ENCODE assay signal across 24 cellular contexts in the genomic region with DNA sequence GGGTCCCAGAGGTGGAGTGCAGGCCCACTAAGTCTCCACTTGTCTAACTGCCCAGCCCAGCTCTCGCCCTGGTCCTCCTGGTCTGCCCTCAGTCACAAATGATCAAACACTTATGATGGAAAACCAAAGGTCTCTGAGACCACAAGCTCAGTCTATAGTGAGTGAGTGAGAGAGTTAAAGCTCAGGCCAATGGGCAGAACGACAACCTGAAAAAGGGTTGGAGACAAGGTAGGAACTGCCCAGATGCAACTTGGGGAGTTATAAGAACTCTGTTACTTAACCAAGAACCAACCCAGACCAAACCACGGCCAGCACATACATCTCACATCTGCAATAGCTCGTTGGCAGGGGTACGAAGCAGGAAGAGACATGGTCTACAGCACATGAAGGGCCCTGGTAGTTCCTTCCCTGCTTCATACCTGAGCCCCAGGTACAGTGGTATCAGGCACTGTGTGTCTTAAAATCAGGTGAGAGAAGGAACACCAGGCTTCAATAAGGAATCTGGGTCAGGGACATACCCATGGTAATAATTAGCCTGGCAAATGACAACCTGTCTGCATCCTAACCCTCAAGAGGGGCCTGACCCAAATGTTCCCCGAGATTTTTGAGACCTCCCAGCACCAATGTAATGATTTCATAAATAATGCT. TPM values are rescaled to one million over a fixed set of nuclear protein-coding genes. Genes with fewer than 3 reads are reported as not detected.
DNase-seq lines count a peak whose midpoint lies in the region; ATAC-seq, FAIRE-seq and TF ChIP-seq lines count a peak whose summit lies in the region.
"Had no signal": no experiment of that assay in that cellular context is flagged by ENCODE, and none has a peak within 500 bp of the region (broad histone marks: within the 10 kb centered on the region; RNA-seq: fewer than 3 reads in every experiment).

No MANE protein-coding gene starts in this region.

- H3K4me2 ChIP-seq in K562 (ENCODE audit: insufficient read depth, low read length) = no peak overlapping the region
- H3K4me2 ChIP-seq in OCI-LY7 (ENCODE audit: low read length) = no peak overlapping the region

- H3K9ac ChIP-seq in K562 (ENCODE audit: insufficient read depth in 1 of 2, low read depth in 2 of 2, low read length in 2 of 2) = no peak overlapping the region

- ATAC-seq in CD8-positive, alpha-beta T cell = no peak
- no peak for ATAC-seq in K562
- ATAC-seq: HCT116, HepG2, Panc1 had no signal

- H3K4me3 Mint-ChIP-seq in CD8-positive, alpha-beta T cell = no peak overlapping the region
- H3K4me3 Mint-ChIP-seq: CD14-positive monocyte had no signal

- H3K4me1 ChIP-seq in CD8-positive, alpha-beta T cell (ENCODE audit: insufficient read depth, low read length) = peaks cover 18% of the 10 kb centered on the region
- peaks cover 3 to 13% of the 10 kb centered on the region in 2 experiments; a peak in 3 of 5 replicates for H3K4me1 ChIP-seq in K562 (replicated peaks in 1 of 2; ENCODE audit: control insufficient read depth in 2 of 2, insufficient read depth in 2 of 2, low read length in 2 of 2)
- peaks cover 4% of the 10 kb centered on the region for H3K4me1 ChIP-seq in OCI-LY7 (ENCODE audit: insufficient read depth, low read length, poor library complexity, severe bottlenecking)

- no peak overlapping the region for H3K4me3 ChIP-seq in CD8-positive, alpha-beta T cell (ENCODE audit: low read depth, low read length)
- H3K4me3 ChIP-seq in K562 = no peak overlapping the region
- no peak overlapping the region for H3K4me3 ChIP-seq in OCI-LY7 (ENCODE audit: low read depth, low read length, poor library complexity, severe bottlenecking)
- H3K4me3 ChIP-seq: MG63 had no signal

- no peaks in the 10 kb centered on the region for H3K9me3 ChIP-seq in CD8-positive, alpha-beta T cell (ENCODE audit: low read length)
- H3K9me3 ChIP-seq in K562 (replicated peaks; ENCODE audit: control insufficient read depth, insufficient read depth, low read depth, low read length) (no peaks in the 10 kb centered on the region), OCI-LY7 (ENCODE audit: low read length) (no peaks in the 10 kb centered on the region)
- H3K9me3 ChIP-seq: MG63 had no signal

- H3K27me3 ChIP-seq in CD8-positive, alpha-beta T cell (ENCODE audit: insufficient read depth, low read length) = no peaks in the 10 kb centered on the region
- H3K27me3 ChIP-seq in K562 (ENCODE audit: control insufficient read depth in 2 of 2, insufficient read depth in 2 of 2, low read length in 2 of 2) = no peaks in the 10 kb centered on the region
- H3K27me3 ChIP-seq: MG63 had no signal

- H2AFZ ChIP-seq in K562 (ENCODE audit: low read depth, low read length) (no peak overlapping the region), OCI-LY7 (ENCODE audit: low read length) (no peak overlapping the region)

- peaks cover 79% of the 10 kb centered on the region for H3K36me3 Mint-ChIP-seq in CD8-positive, alpha-beta T cell

- H3K9me1 ChIP-seq in K562 (ENCODE audit: control insufficient read depth, insufficient read depth, low read length) = no peaks in the 10 kb centered on the region

- H3K9me2 ChIP-seq in OCI-LY7 (ENCODE audit: insufficient read depth, low read length) = no peaks in the 10 kb centered on the region

- peaks cover 5% of the 10 kb centered on the region; the same call in 1 of the 2 replicates for H4K20me1 ChIP-seq in K562 (replicated peaks; ENCODE audit: control insufficient read depth, insufficient read depth, low read length)
- H4K20me1 ChIP-seq in OCI-LY7 (ENCODE audit: insufficient read depth, low read length) = no peaks in the 10 kb centered on the region

- no peak for TF ChIP-seq CTCF in CD8-positive, alpha-beta T cell (IDR thresholded peaks at IDR 0.05)
- no peak for TF ChIP-seq CTCF in K562 (IDR thresholded peaks at IDR 0.05 in 2 of 3, conservative IDR thresholded peaks at IDR 0.05 in 1 of 3; ENCODE audit: insufficient read depth in 2 of 3, low read depth in 1 of 3, low read length in 3 of 3)
- no peak for TF ChIP-seq CTCF in OCI-LY7 (conservative IDR thresholded peaks at IDR 0.05; ENCODE audit: low read length)

- POLR2A ChIA-PET in CD8-positive, alpha-beta T cell (lab: Charles Lee) = no interaction called here
- POLR2A ChIA-PET in K562 (lab: Yijun Ruan, JAX) = interaction anchor here (0.6 to 15.3 kb wide), 9 partner anchors 8 to 192 kb away, joined by 3 to 172 read pairs (median 4); a partner anchor contains a TSS
- POLR2A ChIA-PET in OCI-LY7 (lab: Charles Lee) = no interaction called here

- CTCF ChIA-PET in CD8-positive, alpha-beta T cell (lab: Charles Lee) = interaction anchor here (0.8 to 1.2 kb wide), 2 partner anchors 25 to 26 kb away, joined by 3 read pairs; no protein-coding TSS in a partner anchor
- CTCF ChIA-PET in K562 (lab: Yijun Ruan, JAX; ENCODE audit: low intra/inter-chr PET ratio) = no interaction called here
- CTCF ChIA-PET in OCI-LY7 (lab: Charles Lee; ENCODE audit: unreplicated experiment) = no interaction called here

- WGBS in K562 (ENCODE audit: insufficient coverage, low coverage, missing lambda C conversion rate) = 74% methylated on average over 6 of the region's 6 CpGs

- no peaks in the 10 kb centered on the region for H3K9me3 Mint-ChIP-seq in CD8-positive, alpha-beta T cell

- H3K27ac Mint-ChIP-seq in CD8-positive, alpha-beta T cell = peak overlapping the region; percentile 84

- BruUV-seq in K562 (replicated peaks; lab: Mats Ljungman, UMichigan) (no TSS peak), OCI-LY7 (replicated peaks; lab: Mats Ljungman, UMichigan) (no TSS peak)

- H3K4me1 Mint-ChIP-seq in CD8-positive, alpha-beta T cell (ENCODE audit: low read depth) = peaks cover 20% of the 10 kb centered on the region
- H3K4me1 Mint-ChIP-seq: CD14-positive monocyte had no signal

- no peaks in the 10 kb centered on the region for H3K79me2 ChIP-seq in K562 (ENCODE audit: control insufficient read depth, insufficient read depth, low read length)
- no peaks in the 10 kb centered on the region for H3K79me2 ChIP-seq in OCI-LY7 (ENCODE audit: insufficient read depth, low read depth, low read length)

- in situ Hi-C loops in K562 (cut with MboI) = no loop called here

- H3K27me3 Mint-ChIP-seq in CD8-positive, alpha-beta T cell (ENCODE audit: low read depth) = no peaks in the 10 kb centered on the region

- TF ChIP-seq RAD21 in K562 (CRISPR knock-in tag; conservative IDR thresholded peaks at IDR 0.05 in 1 of 2, IDR thresholded peaks at IDR 0.05 in 1 of 2) = no peak

- DNase-seq in CD8-positive, alpha-beta T cell = no peak
- peak; percentile 23 for DNase-seq in MV-4-11 (lab: John Stamatoyannopoulos, UW)
- no peak for DNase-seq in K562 (ENCODE audit: extremely low read depth in 1 of 4, low spot score in 3 of 4)
- no peak for DNase-seq in OCI-LY7 (ENCODE audit: low spot score)
- no peak for DNase-seq in amygdala (lab: John Stamatoyannopoulos, UW)
- DNase-seq in DMS114 treated with DMSO at 0.1 percent for 48 hours (lab: John Stamatoyannopoulos, UW; ENCODE audit: unreplicated experiment) = no peak
- DNase-seq: KBM-7, MG63, NCI-H1048, NCI-H1417, NCI-H1694, NCI-H2081, NCI-H2227 treated with DMSO at 0.1 percent for 48 hours, NCI-H526 treated with DMSO at 0.1 percent for 48 hours, SHP77 had no signal

- H3K36me3 ChIP-seq in CD8-positive, alpha-beta T cell (ENCODE audit: insufficient read depth, low read length) = peaks cover 25% of the 10 kb centered on the region
- H3K36me3 ChIP-seq in K562 (ENCODE audit: control insufficient read depth, insufficient read depth, low read length) (peaks cover 80% of the 10 kb centered on the region), OCI-LY7 (ENCODE audit: insufficient read depth, low read length) (peaks cover 81% of the 10 kb centered on the region)

- peak overlapping the region; percentile 43 for H3K27ac ChIP-seq in CD8-positive, alpha-beta T cell (ENCODE audit: low read depth, low read length)
- H3K27ac ChIP-seq in K562 (ENCODE audit: extremely low read depth, low read depth, low read length) (no peak overlapping the region), temporal lobe (ENCODE audit: low read depth, low read length) (peak overlapping the region; percentile 41), OCI-LY7 (ENCODE audit: low read depth, low read length, poor library complexity, severe bottlenecking) (no peak overlapping the region)
- H3K27ac ChIP-seq: RWPE1 had no signal

- no peak for TF ChIP-seq EP300 in K562 (IDR thresholded peaks at IDR 0.05; ENCODE audit: low read length)

- FAIRE-seq in K562 (lab: Jason Lieb, UNC) = no peak
- FAIRE-seq: GM18507, HepG2 had no signal

- intact Hi-C loops in CD8-positive, alpha-beta T cell (cut with DNase I, micrococcal nuclease) = loop anchor here (2.0 kb wide), 1 partner anchor 49 kb away; a partner anchor contains a TSS
- intact Hi-C loops in K562 (cut with micrococcal nuclease) (no loop called here), OCI-LY7 (cut with micrococcal nuclease; ENCODE audit: unreplicated experiment) (no loop called here)

- TF ChIP-seq POLR2A in K562 (conservative IDR thresholded peaks at IDR 0.05) = no peak

RNA-seq across cellular contexts. Expression of a gene that starts 35.7 kb away (rescaled TPM):
- not detected for total RNA-seq in CD8-positive, alpha-beta T cell
- not detected in 2 replicates for total RNA-seq in K562 (2011; cell fraction: chromatin; rRNA removed; ENCODE audit: low replicate concordance)
- not detected in 2 replicates for total RNA-seq in K562 (2011; cell fraction: nucleolus; rRNA removed)
- not detected in 2 replicates for total RNA-seq in K562 (2011; cell fraction: nucleoplasm; rRNA removed)
- total RNA-seq in K562 (2014; rRNA removed) (not detected in 2 replicates), K562 (2014; rRNA removed; fragmentation: Illumina TruSeq; extraction: Trizol) (not detected in 2 replicates), K562 (2015; rRNA removed; fragmentation: Illumina TruSeq; extraction: Trizol) (not detected in 2 replicates), K562 (2021) (0.09 and 0.22 TPM in 2 replicates), temporal lobe (8.6 TPM), OCI-LY7 (2022) (not detected in 2 replicates)
- polyA plus RNA-seq in K562 (2011; rRNA removed) (not detected in 2 replicates), K562 (2014; fragmentation: Illumina TruSeq; extraction: Trizol) (not detected in 2 replicates), K562 (2014; fragmentation: Nextera tagmentation; extraction: Ambion mirVana) (under 1 TPM; 0.04 to 0.11 TPM), K562 (2014; rRNA removed) (not detected in 2 replicates)
- polyA plus RNA-seq in K562 (2011; cell fraction: cytosol; rRNA removed) = not detected in 2 replicates
- polyA plus RNA-seq in K562 (2011; cell fraction: nucleus; rRNA removed) = not detected in 2 replicates
- polyA plus RNA-seq in K562 (2012) = 0.11 and 0.16 TPM in 2 replicates
- polyA minus RNA-seq in K562 (2011; rRNA and poly(A)+ RNA removed) = not detected in 2 replicates
- 1.0 TPM in 1 of 2 replicates, not detected in the other for polyA minus RNA-seq in K562 (2011; cell fraction: cytosol; rRNA and poly(A)+ RNA removed)
- not detected in 2 replicates for polyA minus RNA-seq in K562 (2011; cell fraction: nucleus; rRNA and poly(A)+ RNA removed)
- not detected in 2 replicates for total RNA-seq in OCI-LY7 (2014; rRNA removed; shearing (Covaris generic))
- total RNA-seq: G401, H4 had no signal
- polyA plus RNA-seq: CD14-positive monocyte had no signal

RNA-seq across cellular contexts. Expression of a gene that starts 48.9 kb away (rescaled TPM):
- total RNA-seq in CD8-positive, alpha-beta T cell = 100 to 1,000 TPM; 154 to 155 TPM
- total RNA-seq in K562 (2011; cell fraction: chromatin; rRNA removed; ENCODE audit: low replicate concordance) = 856 and 1,421 TPM in 2 replicates
- total RNA-seq in K562 (2011; cell fraction: nucleolus; rRNA removed) = 627 and 658 TPM in 2 replicates
- total RNA-seq in K562 (2011; cell fraction: nucleoplasm; rRNA removed) = 567 and 576 TPM in 2 replicates
- total RNA-seq in K562 (2014; rRNA removed) (103 and 117 TPM in 2 replicates), K562 (2014; rRNA removed; fragmentation: Illumina TruSeq; extraction: Trizol) (62.3 and 63.7 TPM in 2 replicates), K562 (2015; rRNA removed; fragmentation: Illumina TruSeq; extraction: Trizol) (75.3 and 82.5 TPM in 2 replicates), K562 (2021) (173 and 187 TPM in 2 replicates), temporal lobe (67.1 TPM), OCI-LY7 (2022) (95.7 and 100 TPM in 2 replicates)
- polyA plus RNA-seq in K562 (2011; rRNA removed) (84.7 and 128 TPM in 2 replicates), K562 (2014; fragmentation: Illumina TruSeq; extraction: Trizol) (124 and 127 TPM in 2 replicates), K562 (2014; fragmentation: Nextera tagmentation; extraction: Ambion mirVana) (10 to 100 TPM in 1 of 2 experiments, 1 to 10 TPM in 1; 7.3 to 11.1 TPM), K562 (2014; rRNA removed) (116 and 125 TPM in 2 replicates)
- polyA plus RNA-seq in K562 (2011; cell fraction: cytosol; rRNA removed) = 76.2 and 84.4 TPM in 2 replicates
- polyA plus RNA-seq in K562 (2011; cell fraction: nucleus; rRNA removed) = 448 and 556 TPM in 2 replicates
- 142 and 181 TPM in 2 replicates for polyA plus RNA-seq in K562 (2012)
- polyA minus RNA-seq in K562 (2011; rRNA and poly(A)+ RNA removed) = 160 and 176 TPM in 2 replicates
- polyA minus RNA-seq in K562 (2011; cell fraction: cytosol; rRNA and poly(A)+ RNA removed) = 98.9 and 161 TPM in 2 replicates
- polyA minus RNA-seq in K562 (2011; cell fraction: nucleus; rRNA and poly(A)+ RNA removed) = 188 and 253 TPM in 2 replicates
- 43.9 and 46.9 TPM in 2 replicates for total RNA-seq in OCI-LY7 (2014; rRNA removed; shearing (Covaris generic))

RNA-seq across cellular contexts. Expression of a gene that starts 49.1 kb away (rescaled TPM):
- total RNA-seq in CD8-positive, alpha-beta T cell = 10 to 100 TPM; 16.5 to 17.1 TPM
- total RNA-seq in K562 (2011; cell fraction: chromatin; rRNA removed; ENCODE audit: low replicate concordance) = 63.6 and 66.4 TPM in 2 replicates
- total RNA-seq in K562 (2011; cell fraction: nucleolus; rRNA removed) = 39.3 and 45.4 TPM in 2 replicates
- total RNA-seq in K562 (2011; cell fraction: nucleoplasm; rRNA removed) = 59.8 and 84.4 TPM in 2 replicates
- total RNA-seq in K562 (2014; rRNA removed) = 71.4 and 89.3 TPM in 2 replicates
- 58.1 and 64.4 TPM in 2 replicates for total RNA-seq in K562 (2014; rRNA removed; fragmentation: Illumina TruSeq; extraction: Trizol)
- total RNA-seq in K562 (2015; rRNA removed; fragmentation: Illumina TruSeq; extraction: Trizol) = 70.6 and 75.9 TPM in 2 replicates
- 122 and 123 TPM in 2 replicates for total RNA-seq in K562 (2021)
- polyA plus RNA-seq in K562 (2011; rRNA removed) = 187 and 200 TPM in 2 replicates
- 97.0 and 115 TPM in 2 replicates for polyA plus RNA-seq in K562 (2011; cell fraction: cytosol; rRNA removed)
- 51.6 and 70.0 TPM in 2 replicates for polyA plus RNA-seq in K562 (2011; cell fraction: nucleus; rRNA removed)
- 105 and 162 TPM in 2 replicates for polyA plus RNA-seq in K562 (2012)
- 181 and 250 TPM in 2 replicates for polyA plus RNA-seq in K562 (2014; fragmentation: Illumina TruSeq; extraction: Trizol)
- 10 to 100 TPM; 19.5 to 22.8 TPM for polyA plus RNA-seq in K562 (2014; fragmentation: Nextera tagmentation; extraction: Ambion mirVana)
- polyA plus RNA-seq in K562 (2014; rRNA removed) = 136 and 161 TPM in 2 replicates
- polyA minus RNA-seq in K562 (2011; rRNA and poly(A)+ RNA removed) = 89.0 and 94.5 TPM in 2 replicates
- polyA minus RNA-seq in K562 (2011; cell fraction: cytosol; rRNA and poly(A)+ RNA removed) = 44.9 and 53.1 TPM in 2 replicates
- 14.3 and 25.0 TPM in 2 replicates for polyA minus RNA-seq in K562 (2011; cell fraction: nucleus; rRNA and poly(A)+ RNA removed)
- 7.1 TPM for total RNA-seq in temporal lobe
- 9.7 and 12.7 TPM in 2 replicates for total RNA-seq in OCI-LY7 (2014; rRNA removed; shearing (Covaris generic))
- total RNA-seq in OCI-LY7 (2022) = 26.9 and 33.2 TPM in 2 replicates

Comparison
In these comparisons a context has a peak if more than half of its experiments do, and no peak if none do; other contexts are left out.
1. H3K27ac ChIP-seq: peak in CD8-positive, alpha-beta T cell (single experiment) and temporal lobe (single experiment); none in K562 (single experiment) and OCI-LY7 (single experiment).
2. intact Hi-C loops: an anchor here in CD8-positive, alpha-beta T cell (2.0 kb wide); none called in K562 and OCI-LY7.